ENCODE assay signal across 1 cellular context in genomic region chr9:91188719-91189590, GRCh38.
TF ChIP-seq lines count a peak whose summit lies in the region.

No MANE protein-coding gene starts in this region.

TF ChIP-seq in SK-N-SH, 30 proteins besides CTCF, POLR2A, EP300 and RAD21 (continued from another document):
- TF ChIP-seq MEF2A (IDR thresholded peaks at IDR 0.05; ENCODE audit: borderline replicate concordance, low read depth): no peak
- TF ChIP-seq POLR2AphosphoS5 (IDR thresholded peaks at IDR 0.05; ENCODE audit: low read depth, low read length): no peak
- TF ChIP-seq FOSL2 (IDR thresholded peaks at IDR 0.05; ENCODE audit: borderline replicate concordance, low read depth): no peak
- no peak for TF ChIP-seq USF1 (IDR thresholded peaks at IDR 0.05; ENCODE audit: borderline replicate concordance, low read depth)
- TF ChIP-seq TAF1 (IDR thresholded peaks at IDR 0.05; ENCODE audit: borderline replicate concordance, low read depth, low read length): no peak
- TF ChIP-seq RFX5 (IDR thresholded peaks at IDR 0.05; ENCODE audit: low read length): no peak
- TF ChIP-seq MXI1 (IDR thresholded peaks at IDR 0.05; ENCODE audit: low read depth, low read length): no peak
- TF ChIP-seq PBX3 (IDR thresholded peaks at IDR 0.05): no peak
- no peak for TF ChIP-seq TEAD4 (IDR thresholded peaks at IDR 0.05; ENCODE audit: borderline replicate concordance, insufficient read depth)
- no peak for TF ChIP-seq REST (IDR thresholded peaks at IDR 0.05; ENCODE audit: low read depth, low read length)
